In genomic region chr18:51463483-51464136, GRCh38 we compare ENCODE assay signal across 31 cellular contexts.
"Had no signal": no experiment of that assay in that cellular context is flagged by ENCODE, and none has a peak within 500 bp of the region (broad histone marks: within the 10 kb centered on the region; RNA-seq: fewer than 3 reads in every experiment).

No MANE protein-coding gene starts in this region.

- H3K27me3 ChIP-seq: body of pancreas, brain microvascular endothelial cell, breast epithelium had no signal

- ATAC-seq: activated CD4-positive, alpha-beta T cell treated with anti-CD3 and anti-CD28 coated beads for 36 hours; activated CD4-positive, CD25-positive, alpha-beta regulatory T cell treated with anti-CD3 and anti-CD28 coated beads, Interleukin-2, amount 50 U/mL, for 24 hours; activated CD8-positive, alpha-beta memory T cell treated with anti-CD3 and anti-CD28 coated beads, Interleukin-2, amount 10 ng/mL, durations not matched to agents 7 days and 5 days; activated CD8-positive, alpha-beta T cell treated with anti-CD3 and anti-CD28 coated beads, Interleukin-2, amount 10 ng/mL, durations not matched to agents 7 days and 5 days; activated naive CD8-positive, alpha-beta T cell treated with anti-CD3 and anti-CD28 coated beads, Interleukin-2, amount 50 U/mL, for 24 hours; body of pancreas; WTC11 had no signal

- H3K4me1 ChIP-seq: body of pancreas, breast epithelium had no signal

- DNase-seq: activated CD4-positive, alpha-beta memory T cell treated with anti-CD3 and anti-CD28 coated beads, Interleukin-2, amount 10 ng/mL, durations not matched to agents 7 days and 5 days; activated CD4-positive, alpha-beta T cell treated with anti-CD3 and anti-CD28 coated beads for 1 hour; activated CD4-positive, alpha-beta T cell treated with anti-CD3 and anti-CD28 coated beads for 36 hours; activated CD4-positive, alpha-beta T cell treated with anti-CD3 and anti-CD28 coated beads for 48 hours; activated CD4-positive, alpha-beta T cell treated with anti-CD3 and anti-CD28 coated beads, Interleukin-2, amount 10 ng/mL, durations not matched to agents 7 days and 5 days; activated CD4-positive, alpha-beta T cell treated with anti-CD3 and anti-CD28 coated beads, Interleukin-2, amount 50 U/mL, for 48 hours; activated CD4-positive, CD25-positive, alpha-beta regulatory T cell; activated CD8-positive, alpha-beta memory T cell treated with anti-CD3 and anti-CD28 coated beads for 24 hours; activated CD8-positive, alpha-beta memory T cell treated with anti-CD3 and anti-CD28 coated beads, Interleukin-2, amount 10 ng/mL, durations not matched to agents 7 days and 5 days; activated CD8-positive, alpha-beta memory T cell treated with anti-CD3 and anti-CD28 coated beads, Interleukin-2, amount 50 U/mL, for 48 hours; activated CD8-positive, alpha-beta T cell treated with anti-CD3 and anti-CD28 coated beads, Interleukin-2, amount 10 ng/mL, durations not matched to agents 7 days and 5 days; activated effector memory CD4-positive, alpha-beta T cell treated with Interleukin-2 at 50 U/mL for 16 hours; activated gamma-delta T cell; activated naive CD4-positive, alpha-beta T cell treated with anti-CD3 and anti-CD28 coated beads, Interleukin-2, amount 10 ng/mL, durations not matched to agents 7 days and 5 days; activated naive CD4-positive, alpha-beta T cell treated with Interleukin-2 at 50 U/mL for 16 hours; activated naive CD8-positive, alpha-beta T cell treated with anti-CD3 and anti-CD28 coated beads, Interleukin-2, amount 10 ng/mL, durations not matched to agents 7 days and 5 days; activated naive CD8-positive, alpha-beta T cell treated with anti-CD3 and anti-CD28 coated beads, Interleukin-2, amount 50 U/mL, for 24 hours; activated T-cell treated with anti-CD3 and anti-CD28 coated beads, Interleukin-2, amount 50 U/mL, for 24 hours; activated T-cell treated with anti-CD3 and anti-CD28 coated beads, Interleukin-2, amount 50 U/mL, for 48 hours; amniotic stem cell; aorta; body of pancreas; brain microvascular endothelial cell; central memory CD4-positive, alpha-beta T cell; T-helper 1 cell; T-helper 2 cell; T-helper 9 cell; WERI-Rb-1 had no signal

- H3K4me3 ChIP-seq: body of pancreas, breast epithelium had no signal

- H3K9me3 ChIP-seq: body of pancreas, breast epithelium had no signal

- H3K36me3 ChIP-seq: brain microvascular endothelial cell, breast epithelium, WERI-Rb-1 had no signal

- H3K27ac ChIP-seq: body of pancreas, brain microvascular endothelial cell, breast epithelium, WERI-Rb-1 had no signal
